Comparison of ENCODE assay signal across 8 cellular contexts in genomic region chr6:71289802-71290175, GRCh38. TPM values are rescaled to one million over a fixed set of nuclear protein-coding genes. Genes with fewer than 3 reads are reported as not detected.
DNase-seq lines count a peak whose midpoint lies in the region; ATAC-seq and TF ChIP-seq lines count a peak whose summit lies in the region.

No MANE protein-coding gene starts in this region.

- H3K23ac ChIP-seq in IMR-90 (ENCODE audit: low read depth, low read length): peak overlapping the region; percentile 86; the same call in 1 of the 2 replicates

- H2BK120ac ChIP-seq in IMR-90 (ENCODE audit: low read depth, low read length): peak overlapping the region; percentile 32; the same call in 1 of the 2 replicates

- H4K91ac ChIP-seq in IMR-90 (ENCODE audit: insufficient read depth, low read depth, low read length): no peak overlapping the region

- no peak overlapping the region for H2AFZ ChIP-seq in IMR-90 (replicated peaks; ENCODE audit: low read length, poor library complexity)

- H3K4ac ChIP-seq in IMR-90 (ENCODE audit: low read depth, low read length): peak overlapping the region; percentile 48

- no peak overlapping the region for H3K27ac Mint-ChIP-seq in chondrocyte (ENCODE audit: unreplicated experiment)
- peak overlapping the region; percentile 3 to 97 (median 96) for H3K27ac Mint-ChIP-seq in naive B cell

- H3K79me1 ChIP-seq in IMR-90 (ENCODE audit: low read depth in 1 of 2, low read length in 2 of 2): peaks cover 24 to 40% of the 10 kb centered on the region in 2 experiments

- H3K4me3 Mint-ChIP-seq in chondrocyte (ENCODE audit: unreplicated experiment) (peak overlapping the region; percentile 69), naive B cell (peak overlapping the region; percentile 83 to 95 (median 92))

- H4K5ac ChIP-seq in IMR-90 (ENCODE audit: low read depth, low read length): no peak overlapping the region

- peak overlapping the region in 1 of 2 experiments; percentile 25; a peak in 2 of 4 replicates for H4K8ac ChIP-seq in IMR-90 (ENCODE audit: low read depth in 2 of 2, low read length in 2 of 2)

- no peaks in the 10 kb centered on the region for H3K27me3 ChIP-seq in IMR-90 (ENCODE audit: control insufficient read depth, insufficient read depth, low read length)

- H3K36me3 Mint-ChIP-seq in chondrocyte (ENCODE audit: low read depth): peaks cover 1% of the 10 kb centered on the region
- peaks cover 14 to 20% of the 10 kb centered on the region in 2 donors for H3K36me3 Mint-ChIP-seq in naive B cell

- H3K4me1 Mint-ChIP-seq in chondrocyte (ENCODE audit: low read depth) (peaks cover 35% of the 10 kb centered on the region), naive B cell (peaks cover 47 to 65% (median 55%) of the 10 kb centered on the region in 3 donors)

- H3K36me3 ChIP-seq in IMR-90 (ENCODE audit: control insufficient read depth, insufficient read depth, low read length): peaks cover 2% of the 10 kb centered on the region; the same call in 1 of the 2 replicates

- POLR2A ChIA-PET in IMR-90 (lab: Charles Lee; ENCODE audit: unreplicated experiment) (no interaction called here), HEK293T (lab: Yijun Ruan, JAX) (interaction anchor here (0.7 kb wide), 1 partner anchor 18 kb away, joined by 3 read pairs; no protein-coding TSS in a partner anchor)

- intact Hi-C loops in IMR-90 (cut with micrococcal nuclease): loop anchor here (2.0 to 5.0 kb wide), 2 partner anchors 58 to 99 kb away; no protein-coding TSS in a partner anchor

- no peak for DNase-seq in AG09309 (ENCODE audit: low read depth)
- DNase-seq in IMR-90: no peak
- no peak for DNase-seq in chondrocyte (ENCODE audit: low spot score)
- DNase-seq in naive B cell: no peak
- no peak for DNase-seq in NCI-H748 (lab: John Stamatoyannopoulos, UW; ENCODE audit: unreplicated experiment)
- no peak for DNase-seq in retina
- DNase-seq in LoVo (ENCODE audit: low spot score): no peak
- no peak for DNase-seq in HEK293T (ENCODE audit: extremely low spot score)

- peak overlapping the region; percentile 99 for H3K4me2 ChIP-seq in IMR-90 (ENCODE audit: low read depth, low read length)

- TF ChIP-seq RAD21 in IMR-90 (IDR thresholded peaks at IDR 0.05; ENCODE audit: low read length): no peak

- no peak overlapping the region for H3K56ac ChIP-seq in IMR-90 (ENCODE audit: extremely low read depth, insufficient read depth, low read length)

- no peak overlapping the region; the same call in 1 of the 2 replicates for H3K18ac ChIP-seq in IMR-90 (ENCODE audit: low read depth, low read length)

- peaks cover 18% of the 10 kb centered on the region; the same call in 1 of the 2 replicates for H4K20me1 ChIP-seq in IMR-90 (ENCODE audit: insufficient read depth, low read length)

- CTCF ChIA-PET in IMR-90 (lab: Yijun Ruan, JAX) (interaction anchor here (1.0 to 1.1 kb wide), 2 partner anchors 94 to 99 kb away, joined by 3 read pairs; no protein-coding TSS in a partner anchor), HEK293T (lab: Yijun Ruan, JAX) (no interaction called here)

- TF ChIP-seq POLR2A in IMR-90 (IDR thresholded peaks at IDR 0.05; ENCODE audit: low read depth, low read length): no peak

- no peak overlapping the region for H2AK9ac ChIP-seq in IMR-90 (replicated peaks; ENCODE audit: low read depth, low read length, poor library complexity)

- peak overlapping the region; percentile 11 for H2AK5ac ChIP-seq in IMR-90 (ENCODE audit: low read depth, low read length)

- no peak for ATAC-seq in IMR-90 (ENCODE audit: low read depth)
- ATAC-seq in naive B cell (ENCODE audit: low read depth in 2 of 2): no peak

- no CpG with 5 or more reads among the region's 5 CpGs for WGBS in IMR-90 (ENCODE audit: extremely low coverage in 2 of 2, insufficient read length in 1 of 2), 2 experiments

- H3K27me3 Mint-ChIP-seq in chondrocyte (ENCODE audit: low read depth): no peaks in the 10 kb centered on the region
- no peaks in the 10 kb centered on the region for H3K27me3 Mint-ChIP-seq in naive B cell

- in situ Hi-C loops in IMR-90 (cut with MboI; ENCODE audit: low sequenced_read_pairs): loop anchor here (5.0 to 10.0 kb wide), 2 partner anchors 53 to 95 kb away; no protein-coding TSS in a partner anchor

- peak overlapping the region; percentile 74 for H3K14ac ChIP-seq in IMR-90 (replicated peaks; ENCODE audit: low read depth, low read length)

- H2BK20ac ChIP-seq in IMR-90 (ENCODE audit: low read depth, low read length): no peak overlapping the region

- H2BK15ac ChIP-seq in IMR-90 (ENCODE audit: low read depth, low read length): no peak overlapping the region

- H3K9me1 ChIP-seq in IMR-90 (ENCODE audit: insufficient read depth, low read length): 0 out of 2 replicates have a peak, but pooled peaks cover 2% of the 10 kb centered on the region

- H2BK5ac ChIP-seq in IMR-90 (ENCODE audit: low read depth, low read length, poor library complexity, severe bottlenecking): no peak overlapping the region

- H3K9ac ChIP-seq in IMR-90 (ENCODE audit: low read depth, low read length): peak overlapping the region; percentile 64; the same call in 1 of the 2 replicates

- no peak overlapping the region for H3K27ac ChIP-seq in IMR-90 (ENCODE audit: insufficient read depth, low read length)

- H3K9me3 ChIP-seq in IMR-90 (ENCODE audit: control insufficient read depth, insufficient read depth, low read length): no peaks in the 10 kb centered on the region

- no TSS peak for BruUV-seq in IMR-90 (replicated peaks; lab: Mats Ljungman, UMichigan)

- H3K4me3 ChIP-seq in AG09309 (ENCODE audit: control insufficient read depth, low read depth, low read length) (peak overlapping the region; percentile 64), IMR-90 (ENCODE audit: insufficient read depth, low read depth, low read length) (peak overlapping the region; percentile 99)

- H3K9me3 Mint-ChIP-seq in chondrocyte (ENCODE audit: low read depth) (no peaks in the 10 kb centered on the region), naive B cell (no peaks in the 10 kb centered on the region)

- peaks cover 8% of the 10 kb centered on the region for H3K4me1 ChIP-seq in IMR-90 (ENCODE audit: control insufficient read depth, insufficient read depth, low read length)

- TF ChIP-seq CTCF in AG09309 (IDR thresholded peaks at IDR 0.05; ENCODE audit: control insufficient read depth, insufficient read depth, low read depth, low read length, missing control alignments) (no peak), IMR-90 (conservative IDR thresholded peaks at IDR 0.05; ENCODE audit: low read depth, low read length) (no peak), chondrocyte (IDR thresholded peaks at IDR 0.05) (no peak)

- dilution Hi-C loops in IMR-90 (cut with HindIII; ENCODE audit: low sequenced_read_pairs, unreplicated experiment): no loop called here

TF ChIP-seq in IMR-90, 13 proteins besides CTCF, POLR2A, EP300 and RAD21:
- TF ChIP-seq RCOR1 (IDR thresholded peaks at IDR 0.05; ENCODE audit: insufficient replicate concordance, low read length) (no peak), CHD1 (IDR thresholded peaks at IDR 0.05; ENCODE audit: low read depth, low read length) (no peak), ELK1 (IDR thresholded peaks at IDR 0.05; ENCODE audit: borderline replicate concordance, low read depth, low read length) (no peak)

TF ChIP-seq in HEK293T, 16 proteins besides CTCF, POLR2A, EP300 and RAD21:
- TF ChIP-seq BHLHE40 (IDR thresholded peaks at IDR 0.05; ENCODE audit: borderline replicate concordance) (no peak), CTBP1 (IDR thresholded peaks at IDR 0.05; ENCODE audit: borderline replicate concordance) (no peak), ELF4 (IDR thresholded peaks at IDR 0.05) (no peak), ARNT (IDR thresholded peaks at IDR 0.05) (no peak), L3MBTL2 (conservative IDR thresholded peaks at IDR 0.05) (no peak), FOXM1 (IDR thresholded peaks at IDR 0.05; ENCODE audit: borderline replicate concordance) (no peak), SUZ12 (IDR thresholded peaks at IDR 0.05) (no peak), FOXA1 (IDR thresholded peaks at IDR 0.05) (no peak), NFRKB (IDR thresholded peaks at IDR 0.05) (no peak), ZNF384 (IDR thresholded peaks at IDR 0.05) (no peak), HDGF (IDR thresholded peaks at IDR 0.05; ENCODE audit: borderline replicate concordance) (no peak), PKNOX1 (IDR thresholded peaks at IDR 0.05) (no peak), SP1 (IDR thresholded peaks at IDR 0.05) (no peak), TARDBP (IDR thresholded peaks at IDR 0.05) (no peak), LEF1 (IDR thresholded peaks at IDR 0.05; ENCODE audit: borderline replicate concordance) (no peak), FOXK2 (IDR thresholded peaks at IDR 0.05) (no peak)

RNA-seq across cellular contexts. Expression of gene OGFRL1, which starts 1.2 kb away (rescaled TPM):
- total RNA-seq in IMR-90 (2012; rRNA removed): 5.7 and 14.4 TPM in 2 replicates
- polyA plus RNA-seq in IMR-90 (2012; rRNA removed): 3.7 and 5.4 TPM in 2 replicates
- polyA plus RNA-seq in IMR-90 (2012; cell fraction: cytosol; rRNA removed): 0.65 and 1.2 TPM in 2 replicates
- polyA plus RNA-seq in IMR-90 (2012; cell fraction: nucleus; rRNA removed; ENCODE audit: low replicate concordance): 0.41 and 2.7 TPM in 2 replicates
- 3.9 to 6.5 TPM (median 6.3 TPM) in 3 replicates for total RNA-seq in chondrocyte
- polyA plus RNA-seq in naive B cell (ENCODE audit: low read depth in 6 of 6): 10 to 100 TPM in 4 of 6 donors, 1 to 10 TPM in 2; 9.4 to 17.0 (median 11.3) TPM
